Comparison of ENCODE assay signal across 8 cellular contexts in genomic region chr18:3453540-3454364, GRCh38. TPM values are rescaled to one million over a fixed set of nuclear protein-coding genes. Genes with fewer than 3 reads are reported as not detected.
DNase-seq lines count a peak whose midpoint lies in the region; ATAC-seq and TF ChIP-seq lines count a peak whose summit lies in the region.

No MANE protein-coding gene starts in this region.

- peaks cover 27% of the 10 kb centered on the region for H3K36me3 Mint-ChIP-seq in nephron progenitor cell (ENCODE audit: low read depth)

- peak overlapping the region; percentile 91 for H3K4me3 Mint-ChIP-seq in nephron progenitor cell

- H3K4me1 Mint-ChIP-seq in nephron progenitor cell = peaks cover 60% of the 10 kb centered on the region

- TF ChIP-seq CTCF in nephron progenitor cell (IDR thresholded peaks at IDR 0.05) = no peak

- H3K9me3 Mint-ChIP-seq in nephron progenitor cell = peaks cover 4% of the 10 kb centered on the region

- peak overlapping the region; percentile 97 for H3K27ac Mint-ChIP-seq in nephron progenitor cell

- no peaks in the 10 kb centered on the region for H3K27me3 Mint-ChIP-seq in nephron progenitor cell (ENCODE audit: low read depth, poor library complexity)

- DNase-seq in LHCN-M2 (ENCODE audit: low read depth) = peak; percentile 88
- DNase-seq in activated T-cell treated with anti-CD3 and anti-CD28 coated beads for 48 hours (ENCODE audit: low read depth) = peak; percentile 10
- DNase-seq in fibroblast of gingiva (ENCODE audit: low read depth) = peak; percentile 98
- peak; percentile 26 for DNase-seq in nephron progenitor cell

- H3K9ac ChIP-seq in ES-I3 (ENCODE audit: low read depth, low read length) = peak overlapping the region; percentile 99

- ATAC-seq in GM21367 (IDR thresholded peaks at IDR 0.05; ENCODE audit: unreplicated experiment) (no peak), GM21526 (IDR thresholded peaks at IDR 0.05; ENCODE audit: low FRiP score, unreplicated experiment) (no peak), GM18873 (IDR thresholded peaks at IDR 0.05; ENCODE audit: low FRiP score, unreplicated experiment) (no peak)

- H3K36me3 ChIP-seq in ES-I3 (ENCODE audit: insufficient read depth, low read length) = peaks cover 31% of the 10 kb centered on the region

- peaks cover 26% of the 10 kb centered on the region for H3K4me1 ChIP-seq in ES-I3 (ENCODE audit: insufficient read depth, low read length)

- H3K9me3 ChIP-seq in ES-I3 (ENCODE audit: control insufficient read depth, insufficient read depth, low read length) = no peaks in the 10 kb centered on the region

RNA-seq across cellular contexts. Expression of gene TGIF1, which starts 3.8 kb away (rescaled TPM):
- total RNA-seq in LHCN-M2 (2014; rRNA removed) = 114 and 115 TPM in 2 replicates
- 29.3 TPM for polyA plus RNA-seq in LHCN-M2 (2012)

Comparison
In these comparisons a context has a peak if more than half of its experiments do, and no peak if none do; other contexts are left out.
1. DNase-seq: peak in every context shown above with its lines; median percentile 98 in fibroblast of gingiva; 88 in LHCN-M2; 26 in nephron progenitor cell; 10 in activated T-cell treated with anti-CD3 and anti-CD28 coated beads for 48 hours.